32 cellular contexts compared by ENCODE assay signal in genomic region chr1:157384252-157384651, GRCh38.
"Had no signal": no experiment of that assay in that cellular context is flagged by ENCODE, and none has a peak within 500 bp of the region (broad histone marks: within the 10 kb centered on the region; RNA-seq: fewer than 3 reads in every experiment).

No MANE protein-coding gene starts in this region.

- H3K27ac ChIP-seq: body of pancreas, brain microvascular endothelial cell, breast epithelium, WERI-Rb-1 had no signal

- H3K36me3 ChIP-seq: brain microvascular endothelial cell, breast epithelium, WERI-Rb-1 had no signal

- ATAC-seq: activated CD4-positive, alpha-beta T cell treated with anti-CD3 and anti-CD28 coated beads for 36 hours; activated CD4-positive, CD25-positive, alpha-beta regulatory T cell treated with anti-CD3 and anti-CD28 coated beads, Interleukin-2, amount 50 U/mL, for 24 hours; activated CD8-positive, alpha-beta memory T cell treated with anti-CD3 and anti-CD28 coated beads, Interleukin-2, amount 10 ng/mL, durations not matched to agents 7 days and 5 days; activated CD8-positive, alpha-beta T cell treated with anti-CD3 and anti-CD28 coated beads, Interleukin-2, amount 10 ng/mL, durations not matched to agents 7 days and 5 days; activated naive CD8-positive, alpha-beta T cell treated with anti-CD3 and anti-CD28 coated beads, Interleukin-2, amount 50 U/mL, for 24 hours; body of pancreas; WTC11 had no signal

- DNase-seq: activated CD4-positive, alpha-beta memory T cell treated with anti-CD3 and anti-CD28 coated beads, Interleukin-2, amount 10 ng/mL, durations not matched to agents 7 days and 5 days; activated CD4-positive, alpha-beta T cell treated with anti-CD3 and anti-CD28 coated beads for 1 hour; activated CD4-positive, alpha-beta T cell treated with anti-CD3 and anti-CD28 coated beads for 36 hours; activated CD4-positive, alpha-beta T cell treated with anti-CD3 and anti-CD28 coated beads for 48 hours; activated CD4-positive, alpha-beta T cell treated with anti-CD3 and anti-CD28 coated beads, Interleukin-2, amount 10 ng/mL, durations not matched to agents 7 days and 5 days; activated CD4-positive, alpha-beta T cell treated with anti-CD3 and anti-CD28 coated beads, Interleukin-2, amount 50 U/mL, for 48 hours; activated CD4-positive, CD25-positive, alpha-beta regulatory T cell; activated CD8-positive, alpha-beta memory T cell treated with anti-CD3 and anti-CD28 coated beads for 24 hours; activated CD8-positive, alpha-beta memory T cell treated with anti-CD3 and anti-CD28 coated beads, Interleukin-2, amount 10 ng/mL, durations not matched to agents 7 days and 5 days; activated CD8-positive, alpha-beta memory T cell treated with anti-CD3 and anti-CD28 coated beads, Interleukin-2, amount 50 U/mL, for 48 hours; activated CD8-positive, alpha-beta T cell treated with anti-CD3 and anti-CD28 coated beads, Interleukin-2, amount 10 ng/mL, durations not matched to agents 7 days and 5 days; activated effector memory CD4-positive, alpha-beta T cell treated with Interleukin-2 at 50 U/mL for 16 hours; activated gamma-delta T cell; activated naive CD4-positive, alpha-beta T cell treated with anti-CD3 and anti-CD28 coated beads, Interleukin-2, amount 10 ng/mL, durations not matched to agents 7 days and 5 days; activated naive CD4-positive, alpha-beta T cell treated with Interleukin-2 at 50 U/mL for 16 hours; activated naive CD8-positive, alpha-beta T cell treated with anti-CD3 and anti-CD28 coated beads, Interleukin-2, amount 10 ng/mL, durations not matched to agents 7 days and 5 days; activated naive CD8-positive, alpha-beta T cell treated with anti-CD3 and anti-CD28 coated beads, Interleukin-2, amount 50 U/mL, for 24 hours; activated T-cell treated with anti-CD3 and anti-CD28 coated beads, Interleukin-2, amount 50 U/mL, for 24 hours; activated T-cell treated with anti-CD3 and anti-CD28 coated beads, Interleukin-2, amount 50 U/mL, for 48 hours; amygdala; aorta; body of pancreas; brain microvascular endothelial cell; caudate nucleus; cerebellar nuclear complex; T-helper 2 cell; T-helper 9 cell; WERI-Rb-1 had no signal

- H3K4me3 ChIP-seq: body of pancreas, breast epithelium had no signal

- H3K4me1 ChIP-seq: body of pancreas, breast epithelium had no signal

- FAIRE-seq: astrocyte had no signal

- H3K9me3 ChIP-seq: body of pancreas, breast epithelium had no signal

- H3K27me3 ChIP-seq: body of pancreas, brain microvascular endothelial cell, breast epithelium had no signal
